ENCODE assay signal across 18 cellular contexts in the genomic region with DNA sequence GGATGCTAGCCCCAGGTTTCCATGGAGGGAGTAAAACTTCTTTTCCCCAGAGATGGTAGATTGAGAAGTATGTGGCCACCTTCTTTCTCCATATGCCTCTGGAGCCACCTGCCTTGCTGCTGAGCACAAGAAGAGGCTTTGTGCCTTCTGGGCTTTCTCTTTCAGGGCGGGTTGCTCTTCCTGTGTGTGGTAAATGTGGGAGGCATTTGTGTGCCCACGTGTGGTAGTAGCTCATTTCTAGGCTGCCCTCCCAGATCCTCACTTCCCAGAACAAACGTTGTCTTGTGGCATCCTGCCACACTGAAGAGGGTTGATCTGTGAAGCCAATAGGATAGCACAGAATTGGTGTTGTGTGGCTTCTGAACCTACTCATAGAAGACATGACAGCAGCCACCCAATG.
A peak's percentile ranks its signal among the peaks of the same experiment; 100 is the strongest.
DNase-seq lines count a peak whose midpoint lies in the region; ATAC-seq, FAIRE-seq and TF ChIP-seq lines count a peak whose summit lies in the region.
"Had no signal": no experiment of that assay in that cellular context is flagged by ENCODE, and none has a peak within 500 bp of the region (broad histone marks: within the 10 kb centered on the region; RNA-seq: fewer than 3 reads in every experiment).

No MANE protein-coding gene starts in this region.

- peaks cover 0 to 13% of the 10 kb centered on the region in 2 donors for H3K9me3 Mint-ChIP-seq in stimulated activated naive CD8-positive, alpha-beta T cell treated with anti-CD3 and anti-CD28 coated beads, Interleukin-15, amount 100 ng/mL, for 72 hours
- H3K9me3 Mint-ChIP-seq: natural killer cell treated with Interleukin-12 subunit alpha and Interleukin-12 subunit beta and Interleukin-15 and Interleukin-18, amount 100 ng/mL, for 72 hours had no signal

- peaks cover 5% of the 10 kb centered on the region for H3K4me1 Mint-ChIP-seq in stimulated activated naive CD8-positive, alpha-beta T cell treated with anti-CD3 and anti-CD28 coated beads, Interleukin-15, amount 100 ng/mL, for 72 hours

- FAIRE-seq in urothelium cell line (lab: Jason Lieb, UNC), result no peak

- H3K4me3 Mint-ChIP-seq in stimulated activated naive CD8-positive, alpha-beta T cell treated with anti-CD3 and anti-CD28 coated beads, Interleukin-15, amount 100 ng/mL, for 72 hours, result no peak overlapping the region
- H3K4me3 Mint-ChIP-seq: activated naive CD8-positive, alpha-beta T cell; natural killer cell treated with Interleukin-12 subunit alpha and Interleukin-12 subunit beta and Interleukin-15 and Interleukin-18, amount 100 ng/mL, for 72 hours; WTC11 had no signal

- peaks cover 23% of the 10 kb centered on the region for H3K27me3 Mint-ChIP-seq in stimulated activated naive CD8-positive, alpha-beta T cell treated with anti-CD3 and anti-CD28 coated beads, Interleukin-15, amount 100 ng/mL, for 72 hours

- peak; percentile 71 for ATAC-seq in stimulated activated naive CD8-positive, alpha-beta T cell treated with anti-CD3 and anti-CD28 coated beads, Interleukin-15, amount 100 ng/mL, for 72 hours
- ATAC-seq in stimulated activated naive CD8-positive, alpha-beta T cell treated with anti-CD3 and anti-CD28 coated beads, Interleukin-15, Interleukin-2, amounts not matched to agents 100 U/mL and 50 U/mL, for 24 hours, result no peak
- ATAC-seq in HG03139 (IDR thresholded peaks at IDR 0.05; ENCODE audit: unreplicated experiment), result no peak
- ATAC-seq: WTC11 had no signal

- no peak for TF ChIP-seq CTCF in astrocyte of the spinal cord (IDR thresholded peaks at IDR 0.05; ENCODE audit: low read depth, low read length)

- peak overlapping the region in 1 of 2 donors; percentile 54 for H3K27ac Mint-ChIP-seq in stimulated activated naive CD8-positive, alpha-beta T cell treated with anti-CD3 and anti-CD28 coated beads, Interleukin-15, amount 100 ng/mL, for 72 hours
- H3K27ac Mint-ChIP-seq: activated naive CD8-positive, alpha-beta T cell; natural killer cell treated with Interleukin-12 subunit alpha and Interleukin-12 subunit beta and Interleukin-15 and Interleukin-18, amount 100 ng/mL, for 72 hours; WTC11 had no signal

- in situ Hi-C loops in astrocyte of the spinal cord (cut with HindIII; ENCODE audit: low sequenced_read_pairs), result no loop called here

- no peak for DNase-seq in stimulated activated naive CD8-positive, alpha-beta T cell treated with anti-CD3 and anti-CD28 coated beads, Interleukin-15, amount 100 ng/mL, for 72 hours
- DNase-seq in stimulated activated naive CD8-positive, alpha-beta T cell treated with anti-CD3 and anti-CD28 coated beads, Interleukin-15, Interleukin-2, amounts not matched to agents 100 U/mL and 50 U/mL, for 24 hours, result no peak
- DNase-seq in NCI-H226, result peak; percentile 75
- DNase-seq in astrocyte of the spinal cord (ENCODE audit: low read depth, low spot score), result peak; percentile 70
- DNase-seq in urothelium cell line (ENCODE audit: low spot score), result peak; percentile 24
- no peak for DNase-seq in stimulated activated CD4-positive, alpha-beta T cell treated with anti-CD3 and anti-CD28 coated beads, Interleukin-4, amount 100 ng/mL, for 1 hour
- DNase-seq in amniotic stem cell (lab: John Stamatoyannopoulos, UW), result no peak
- DNase-seq: DMS 273 treated with DMSO at 0.1 percent for 48 hours; foreskin melanocyte; NCI-H1930; NCI-H526; stimulated activated CD4-positive, alpha-beta T cell treated with anti-CD3 and anti-CD28 coated beads, Interleukin-15, amount 100 ng/mL, for 24 hours had no signal

- H3K4me3 ChIP-seq in astrocyte of the spinal cord (ENCODE audit: low read depth, low read length), result no peak overlapping the region
- H3K4me3 ChIP-seq: lung, SK-N-MC had no signal

Comparison
In these comparisons a context has a peak if more than half of its experiments do, and no peak if none do; other contexts are left out.
1. DNase-seq: peak in NCI-H226 (single experiment), astrocyte of the spinal cord (single experiment) and urothelium cell line (single experiment); none in stimulated activated naive CD8-positive, alpha-beta T cell treated with anti-CD3 and anti-CD28 coated beads, Interleukin-15, amount 100 ng/mL, for 72 hours (0 of 2), stimulated activated naive CD8-positive, alpha-beta T cell treated with anti-CD3 and anti-CD28 coated beads, Interleukin-15, Interleukin-2, amounts not matched to agents 100 U/mL and 50 U/mL, for 24 hours (single experiment), stimulated activated CD4-positive, alpha-beta T cell treated with anti-CD3 and anti-CD28 coated beads, Interleukin-4, amount 100 ng/mL, for 1 hour (single experiment) and amniotic stem cell (single experiment).